25 cellular contexts compared by ENCODE assay signal in the genomic region with DNA sequence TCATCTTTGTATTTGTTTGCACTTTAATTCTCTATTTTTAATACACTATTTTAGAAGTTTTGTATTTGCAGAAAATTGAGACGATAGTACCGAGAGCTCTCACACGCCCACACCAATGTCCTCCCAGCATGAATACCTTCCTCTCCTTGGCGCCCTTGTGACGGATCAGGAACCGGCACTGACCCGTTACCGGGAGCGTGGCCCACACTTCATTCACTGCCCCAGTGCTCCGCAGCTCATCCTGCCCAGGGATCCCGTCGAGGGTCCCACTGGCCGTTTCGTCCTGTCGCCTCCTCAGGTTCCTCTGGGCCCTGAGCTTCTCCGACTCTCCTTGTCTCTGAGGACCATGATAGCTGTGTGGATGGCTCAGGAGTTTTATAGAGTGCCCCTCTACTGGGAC. TPM values are rescaled to one million over a fixed set of nuclear protein-coding genes. Genes with fewer than 3 reads are reported as not detected.
DNase-seq lines count a peak whose midpoint lies in the region; ATAC-seq and TF ChIP-seq lines count a peak whose summit lies in the region.
"Had no signal": no experiment of that assay in that cellular context is flagged by ENCODE, and none has a peak within 500 bp of the region (broad histone marks: within the 10 kb centered on the region; RNA-seq: fewer than 3 reads in every experiment).

No MANE protein-coding gene starts in this region.

- H3K4me3 ChIP-seq in DOHH2 (ENCODE audit: low read length), result no peak overlapping the region
- H3K4me3 ChIP-seq: gastrocnemius medialis, HAP-1, prostate gland had no signal

- H3K4me1 Mint-ChIP-seq in activated naive CD4-positive, alpha-beta T cell treated with anti-CD3 and anti-CD28 coated beads, Interleukin-2, amount 10 ng/mL, durations not matched to agents 7 days and 5 days, result peaks cover 39% of the 10 kb centered on the region
- peaks cover 13% of the 10 kb centered on the region for H3K4me1 Mint-ChIP-seq in activated naive CD8-positive, alpha-beta T cell treated with anti-CD3 and anti-CD28 coated beads, Interleukin-2, amount 10 ng/mL, durations not matched to agents 7 days and 5 days
- H3K4me1 Mint-ChIP-seq in stimulated activated effector memory CD8-positive, alpha-beta T cell treated with anti-CD3 and anti-CD28 coated beads, Interleukin-12 subunit alpha, Interleukin-12 subunit beta, amount 100 ng/mL, for 72 hours, result peaks cover 29% of the 10 kb centered on the region

- peaks cover 86% of the 10 kb centered on the region for H3K36me3 ChIP-seq in DOHH2 (ENCODE audit: control insufficient read depth, low read length)
- H3K36me3 ChIP-seq: prostate gland had no signal

- POLR2A ChIA-PET in activated naive CD8-positive, alpha-beta T cell treated with anti-CD3 and anti-CD28 coated beads, Interleukin-2, amount 10 ng/mL, durations not matched to agents 7 days and 5 days (lab: Charles Lee), result interaction anchor here (0.8 to 1.3 kb wide), 2 partner anchors 20 to 50 kb away, joined by 3 read pairs; partner anchors contain the start of gene KLHDC4

- H3K27ac ChIP-seq in DOHH2 (ENCODE audit: low read depth, low read length), result peak overlapping the region; percentile 93
- H3K27ac ChIP-seq: gastrocnemius medialis, prostate gland had no signal

- no peak overlapping the region for H3K4me3 Mint-ChIP-seq in activated naive CD4-positive, alpha-beta T cell treated with anti-CD3 and anti-CD28 coated beads, Interleukin-2, amount 10 ng/mL, durations not matched to agents 7 days and 5 days
- H3K4me3 Mint-ChIP-seq in activated naive CD8-positive, alpha-beta T cell treated with anti-CD3 and anti-CD28 coated beads, Interleukin-2, amount 10 ng/mL, durations not matched to agents 7 days and 5 days, result no peak overlapping the region
- no peak overlapping the region for H3K4me3 Mint-ChIP-seq in stimulated activated effector memory CD8-positive, alpha-beta T cell treated with anti-CD3 and anti-CD28 coated beads, Interleukin-12 subunit alpha, Interleukin-12 subunit beta, amount 100 ng/mL, for 72 hours
- H3K4me3 Mint-ChIP-seq: type B pancreatic cell had no signal

- H3K27me3 Mint-ChIP-seq in activated naive CD4-positive, alpha-beta T cell treated with anti-CD3 and anti-CD28 coated beads, Interleukin-2, amount 10 ng/mL, durations not matched to agents 7 days and 5 days, result no peaks in the 10 kb centered on the region
- no peaks in the 10 kb centered on the region for H3K27me3 Mint-ChIP-seq in activated naive CD8-positive, alpha-beta T cell treated with anti-CD3 and anti-CD28 coated beads, Interleukin-2, amount 10 ng/mL, durations not matched to agents 7 days and 5 days
- H3K27me3 Mint-ChIP-seq: IgD-negative memory B cell, type B pancreatic cell had no signal

- no peaks in the 10 kb centered on the region for H4K20me1 ChIP-seq in DOHH2 (ENCODE audit: control insufficient read depth, insufficient read depth, low read depth, low read length)

- H3K4me2 ChIP-seq in DOHH2 (ENCODE audit: low read length), result no peak overlapping the region

- peaks cover 48% of the 10 kb centered on the region for H3K36me3 Mint-ChIP-seq in activated naive CD4-positive, alpha-beta T cell treated with anti-CD3 and anti-CD28 coated beads, Interleukin-2, amount 10 ng/mL, durations not matched to agents 7 days and 5 days
- peaks cover 29% of the 10 kb centered on the region for H3K36me3 Mint-ChIP-seq in activated naive CD8-positive, alpha-beta T cell treated with anti-CD3 and anti-CD28 coated beads, Interleukin-2, amount 10 ng/mL, durations not matched to agents 7 days and 5 days
- peaks cover 66% of the 10 kb centered on the region for H3K36me3 Mint-ChIP-seq in stimulated activated effector memory CD8-positive, alpha-beta T cell treated with anti-CD3 and anti-CD28 coated beads, Interleukin-12 subunit alpha, Interleukin-12 subunit beta, amount 100 ng/mL, for 72 hours

- no peak for TF ChIP-seq CTCF in DOHH2 (IDR thresholded peaks at IDR 0.05; ENCODE audit: low read depth, low read length, poor library complexity, severe bottlenecking)

- H3K9me3 ChIP-seq in DOHH2 (ENCODE audit: control insufficient read depth, insufficient read depth, low read length), result no peaks in the 10 kb centered on the region
- H3K9me3 ChIP-seq: BE2C, gastrocnemius medialis, HAP-1, prostate gland had no signal

- CTCF ChIA-PET in activated naive CD4-positive, alpha-beta T cell treated with anti-CD3 and anti-CD28 coated beads, Interleukin-2, amount 10 ng/mL, durations not matched to agents 7 days and 5 days (lab: Charles Lee), result no interaction called here

- H3K9me2 ChIP-seq in DOHH2 (replicated peaks; ENCODE audit: control insufficient read depth, low read length), result no peaks in the 10 kb centered on the region

- DNase-seq in activated naive CD4-positive, alpha-beta T cell treated with anti-CD3 and anti-CD28 coated beads, Interleukin-2, amount 10 ng/mL, durations not matched to agents 7 days and 5 days, result no peak
- no peak for DNase-seq in activated naive CD4-positive, alpha-beta T cell (lab: John Stamatoyannopoulos, UW)
- DNase-seq in activated naive CD8-positive, alpha-beta T cell treated with anti-CD3 and anti-CD28 coated beads, Interleukin-2, amount 10 ng/mL, durations not matched to agents 7 days and 5 days, result no peak
- DNase-seq in stimulated activated effector memory CD8-positive, alpha-beta T cell treated with anti-CD3 and anti-CD28 coated beads, Interleukin-12 subunit alpha, Interleukin-12 subunit beta, amount 100 ng/mL, for 72 hours (ENCODE audit: low spot score in 2 of 2), result no peak
- no peak for DNase-seq in NK-92 (lab: John Stamatoyannopoulos, UW; ENCODE audit: unreplicated experiment)
- DNase-seq: activated CD4-positive, CD25-positive, alpha-beta regulatory T cell; activated gamma-delta T cell; anterior cingulate cortex; BE2C; DMS79; gastrocnemius medialis; GDM1; kidney glomerular epithelial cell; MV-4-11; NCI-H146; nucleus accumbens; stimulated activated CD4-positive, alpha-beta T cell treated with anti-CD3 and anti-CD28 coated beads, Interleukin-4, amount 100 ng/mL, for 1 hour had no signal

- peaks cover 21% of the 10 kb centered on the region for H3F3A ChIP-seq in DOHH2 (ENCODE audit: control insufficient read depth, insufficient read depth)

- no peaks in the 10 kb centered on the region for H3K27me3 ChIP-seq in DOHH2 (ENCODE audit: control insufficient read depth, low read length)
- H3K27me3 ChIP-seq: BE2C, gastrocnemius medialis had no signal

- peaks cover 67% of the 10 kb centered on the region for H3K79me2 ChIP-seq in DOHH2 (ENCODE audit: control insufficient read depth, low read length)

- H3K4me1 ChIP-seq in DOHH2 (ENCODE audit: control insufficient read depth, low read length), result peaks cover 89% of the 10 kb centered on the region
- H3K4me1 ChIP-seq: BE2C, gastrocnemius medialis, HAP-1, prostate gland had no signal

- ATAC-seq in activated naive CD8-positive, alpha-beta T cell treated with anti-CD3 and anti-CD28 coated beads, Interleukin-2, amount 10 ng/mL, durations not matched to agents 7 days and 5 days (ENCODE audit: low read depth), result no peak
- ATAC-seq in stimulated activated effector memory CD8-positive, alpha-beta T cell treated with anti-CD3 and anti-CD28 coated beads, Interleukin-12 subunit alpha, Interleukin-12 subunit beta, amount 100 ng/mL, for 72 hours, result no peak
- ATAC-seq in HG02798 (IDR thresholded peaks at IDR 0.05; ENCODE audit: poor library complexity, unreplicated experiment), result no peak
- ATAC-seq in HG02642 (IDR thresholded peaks at IDR 0.05; ENCODE audit: poor library complexity, unreplicated experiment), result no peak
- ATAC-seq: gastrocnemius medialis, sciatic nerve had no signal

- H3K9me3 Mint-ChIP-seq in activated naive CD4-positive, alpha-beta T cell treated with anti-CD3 and anti-CD28 coated beads, Interleukin-2, amount 10 ng/mL, durations not matched to agents 7 days and 5 days, result no peaks in the 10 kb centered on the region
- H3K9me3 Mint-ChIP-seq in activated naive CD8-positive, alpha-beta T cell treated with anti-CD3 and anti-CD28 coated beads, Interleukin-2, amount 10 ng/mL, durations not matched to agents 7 days and 5 days, result no peaks in the 10 kb centered on the region
- H3K9me3 Mint-ChIP-seq in stimulated activated effector memory CD8-positive, alpha-beta T cell treated with anti-CD3 and anti-CD28 coated beads, Interleukin-12 subunit alpha, Interleukin-12 subunit beta, amount 100 ng/mL, for 72 hours, result no peaks in the 10 kb centered on the region
- H3K9me3 Mint-ChIP-seq: IgD-negative memory B cell, type B pancreatic cell had no signal

- peak overlapping the region; percentile 74 for H3K27ac Mint-ChIP-seq in activated naive CD4-positive, alpha-beta T cell treated with anti-CD3 and anti-CD28 coated beads, Interleukin-2, amount 10 ng/mL, durations not matched to agents 7 days and 5 days
- peak overlapping the region; percentile 56 for H3K27ac Mint-ChIP-seq in activated naive CD8-positive, alpha-beta T cell treated with anti-CD3 and anti-CD28 coated beads, Interleukin-2, amount 10 ng/mL, durations not matched to agents 7 days and 5 days
- peak overlapping the region; percentile 91 for H3K27ac Mint-ChIP-seq in stimulated activated effector memory CD8-positive, alpha-beta T cell treated with anti-CD3 and anti-CD28 coated beads, Interleukin-12 subunit alpha, Interleukin-12 subunit beta, amount 100 ng/mL, for 72 hours
- H3K27ac Mint-ChIP-seq: type B pancreatic cell had no signal

RNA-seq across cellular contexts. Expression of gene KLHDC4, which starts 50.6 kb away (rescaled TPM):
- total RNA-seq in activated naive CD8-positive, alpha-beta T cell treated with anti-CD3 and anti-CD28 coated beads, Interleukin-2, amount 10 ng/mL, durations not matched to agents 7 days and 5 days, result 100 to 1,000 TPM in 1 of 2 experiments, 10 to 100 TPM in 1; 99.4 to 105 TPM
